In the genomic region with DNA sequence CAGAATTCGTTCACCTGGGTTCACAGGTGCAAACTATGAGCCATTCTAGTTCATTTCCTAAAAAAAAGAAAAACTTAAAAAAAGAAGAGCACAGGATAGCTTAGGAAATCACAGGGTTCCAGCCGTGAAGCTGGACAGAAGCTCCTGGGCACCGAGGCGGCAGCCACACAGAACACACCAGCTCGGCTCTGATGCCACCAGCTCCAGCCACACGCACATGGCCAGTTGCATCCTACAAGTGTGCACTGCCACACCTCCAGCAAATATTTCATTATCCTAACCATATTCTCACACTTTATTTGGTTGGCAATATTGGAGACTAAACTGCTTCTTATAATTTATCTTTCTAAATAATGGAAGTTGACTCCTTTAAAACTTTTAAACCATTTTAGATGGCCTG, we compare ENCODE assay signal across 24 cellular contexts. TPM values are rescaled to one million over a fixed set of nuclear protein-coding genes. Genes with fewer than 3 reads are reported as not detected.
DNase-seq lines count a peak whose midpoint lies in the region; ATAC-seq and TF ChIP-seq lines count a peak whose summit lies in the region.
"Had no signal": no experiment of that assay in that cellular context is flagged by ENCODE, and none has a peak within 500 bp of the region (broad histone marks: within the 10 kb centered on the region; RNA-seq: fewer than 3 reads in every experiment).

No MANE protein-coding gene starts in this region.

- no peak overlapping the region for H3K4me3 Mint-ChIP-seq in natural killer cell
- H3K4me3 Mint-ChIP-seq: CD4-positive, alpha-beta memory T cell; CD4-positive, CD25-positive, alpha-beta regulatory T cell; CD8-positive, alpha-beta memory T cell had no signal

- 78% methylated on average over 6 of the region's 6 CpGs for WGBS in esophagus muscularis mucosa
- 74 to 98% (median 83%) methylated on average over 6 of the region's 6 CpGs for WGBS in spleen, 5 donors

- H3K27me3 ChIP-seq in esophagus muscularis mucosa: peaks cover 0 to 20% (median 2%) of the 10 kb centered on the region in 4 donors
- H3K27me3 ChIP-seq in osteoblast (ENCODE audit: insufficient read depth, low read length): no peaks in the 10 kb centered on the region
- H3K27me3 ChIP-seq in spleen (replicated peaks in 1 of 7): peaks cover 0 to 58% (median 10%) of the 10 kb centered on the region in 7 donors
- H3K27me3 ChIP-seq: BE2C, BLaER1 had no signal

- no peaks in the 10 kb centered on the region for H3K79me2 ChIP-seq in osteoblast (ENCODE audit: insufficient read depth, low read length)

- H3K36me3 ChIP-seq in esophagus muscularis mucosa: no peaks in the 10 kb centered on the region
- no peaks in the 10 kb centered on the region for H3K36me3 ChIP-seq in osteoblast (ENCODE audit: insufficient read depth, low read length)
- no peaks in the 10 kb centered on the region for H3K36me3 ChIP-seq in spleen
- H3K36me3 ChIP-seq: BE2C, BLaER1 had no signal

- no peaks in the 10 kb centered on the region for H3K9me3 Mint-ChIP-seq in natural killer cell

- no peaks in the 10 kb centered on the region for H3K36me3 Mint-ChIP-seq in natural killer cell
- H3K36me3 Mint-ChIP-seq: CD14-positive monocyte; CD4-positive, alpha-beta memory T cell; CD4-positive, CD25-positive, alpha-beta regulatory T cell; CD8-positive, alpha-beta memory T cell had no signal

- TF ChIP-seq EP300 in esophagus muscularis mucosa (IDR thresholded peaks at IDR 0.05): no peak

- H3K4me3 ChIP-seq in esophagus muscularis mucosa (no peak overlapping the region), osteoblast (ENCODE audit: insufficient read depth, low read length) (no peak overlapping the region), spleen (no peak overlapping the region)
- H3K4me3 ChIP-seq: BLaER1, GM12878 had no signal

- no peak overlapping the region for H3K27ac Mint-ChIP-seq in natural killer cell
- H3K27ac Mint-ChIP-seq: CD14-positive monocyte; CD4-positive, alpha-beta memory T cell; CD4-positive, CD25-positive, alpha-beta regulatory T cell; CD8-positive, alpha-beta memory T cell had no signal

- H2AFZ ChIP-seq in osteoblast (ENCODE audit: low read length): no peak overlapping the region

- TF ChIP-seq POLR2A in esophagus muscularis mucosa (IDR thresholded peaks at IDR 0.05; ENCODE audit: low read depth): no peak
- no peak for TF ChIP-seq POLR2A in spleen (IDR thresholded peaks at IDR 0.05)

- no peak overlapping the region for H3K4me2 ChIP-seq in osteoblast (ENCODE audit: insufficient read depth, low read length)

- no peak for ATAC-seq in HG03378 (IDR thresholded peaks at IDR 0.05; ENCODE audit: unreplicated experiment)
- ATAC-seq in natural killer cell: no peak
- ATAC-seq: GM12878 had no signal

- no peaks in the 10 kb centered on the region for H3K4me1 Mint-ChIP-seq in natural killer cell

- intact Hi-C loops in esophagus muscularis mucosa (cut with DNase I): no loop called here
- intact Hi-C loops in spleen (cut with DNase I; ENCODE audit: low total_unique reads): no loop called here
- intact Hi-C loops in natural killer cell (cut with micrococcal nuclease): no loop called here

- H3K4me1 ChIP-seq in esophagus muscularis mucosa (peaks cover 7 to 22% (median 16%) of the 10 kb centered on the region in 4 donors), osteoblast (ENCODE audit: insufficient read depth, low read length) (no peaks in the 10 kb centered on the region), spleen (peaks cover 0 to 19% (median 12%) of the 10 kb centered on the region in 6 donors)

- TF ChIP-seq CTCF in esophagus muscularis mucosa (IDR thresholded peaks at IDR 0.05): no peak
- TF ChIP-seq CTCF in osteoblast (IDR thresholded peaks at IDR 0.05; ENCODE audit: extremely low read depth, low read depth, low read length): no peak
- TF ChIP-seq CTCF in spleen (IDR thresholded peaks at IDR 0.05 in 8 of 11, conservative IDR thresholded peaks at IDR 0.05 in 3 of 11): no peak
- no peak for TF ChIP-seq CTCF in natural killer cell (IDR thresholded peaks at IDR 0.05)

- peaks cover 22 to 43% of the 10 kb centered on the region in 2 donors for H3K27me3 Mint-ChIP-seq in natural killer cell (ENCODE audit: low read depth in 2 of 2)

- DNase-seq in esophagus muscularis mucosa (ENCODE audit: extremely low spot score) (peak; percentile 42), osteoblast (ENCODE audit: insufficient read length, low spot score, missing footprints) (peak; percentile 85), spleen (peak; percentile 41), natural killer cell (no peak), NCI-H2029 (lab: John Stamatoyannopoulos, UW) (no peak)
- DNase-seq: 8988T; ACHN; BE2C; C1 segment of cervical spinal cord; CD4-positive, alpha-beta memory T cell; CD4-positive, CD25-positive, alpha-beta regulatory T cell; CD8-positive, alpha-beta memory T cell; COR-L47; DMS 273 treated with DMSO at 0.1 percent for 48 hours; DMS153; DMS53; DMS79; DND-41; EL; GDM1 had no signal

- no peak overlapping the region for H3K27ac ChIP-seq in esophagus muscularis mucosa (replicated peaks in 1 of 4)
- H3K27ac ChIP-seq in osteoblast (ENCODE audit: low read depth, low read length): no peak overlapping the region
- no peak overlapping the region for H3K27ac ChIP-seq in spleen
- H3K27ac ChIP-seq: BLaER1 had no signal

- H3K9me3 ChIP-seq in esophagus muscularis mucosa (no peaks in the 10 kb centered on the region), osteoblast (ENCODE audit: low read depth, low read length) (no peaks in the 10 kb centered on the region), spleen (no peaks in the 10 kb centered on the region)
- H3K9me3 ChIP-seq: BE2C, BLaER1 had no signal

- no peaks in the 10 kb centered on the region for H4K20me1 ChIP-seq in osteoblast (ENCODE audit: insufficient read depth, low read length)
- H4K20me1 ChIP-seq: BLaER1 had no signal

RNA-seq across cellular contexts. Expression of a gene that starts 26.2 kb away (rescaled TPM):
- total RNA-seq in esophagus muscularis mucosa: 10 to 100 TPM; 66.9 to 88.0 (median 75.3) TPM
- total RNA-seq in osteoblast: 31.2 and 52.5 TPM in 2 replicates
- total RNA-seq in spleen: 100 to 1,000 TPM in 5 of 7 donors, 10 to 100 TPM in 2; 71.3 to 148 (median 133) TPM
- 10 to 100 TPM in 2 of 3 donors, 1 to 10 TPM in 1; 7.4 to 24.1 (median 12.1) TPM for polyA plus RNA-seq in spleen
- 1 to 10 TPM; 6.3 to 9.3 (median 7.9) TPM for total RNA-seq in natural killer cell

Comparison
In these comparisons a context has a peak if more than half of its experiments do, and no peak if none do; other contexts are left out.
1. DNase-seq: peak in esophagus muscularis mucosa (single experiment), osteoblast (single experiment) and spleen (single experiment); none in natural killer cell (single experiment) and NCI-H2029 (single experiment).